1 cellular context compared by ENCODE assay signal in genomic region chr18:10518595-10519273, GRCh38.
TF ChIP-seq lines count a peak whose summit lies in the region.

No MANE protein-coding gene starts in this region.

TF ChIP-seq in K562, 482 proteins besides CTCF, POLR2A, EP300 and RAD21 (continued from another document):
- TF ChIP-seq CLOCK (CRISPR knock-in tag; IDR thresholded peaks at IDR 0.05; ENCODE audit: borderline replicate concordance) (no peak), SMAD1 (IDR thresholded peaks at IDR 0.05; ENCODE audit: low read depth, low read length, partially characterized antibody) (no peak), OTX1 (CRISPR knock-in tag; IDR thresholded peaks at IDR 0.05) (no peak), ZNF316 (IDR thresholded peaks at IDR 0.05) (peak; percentile 57), ARID3B (CRISPR knock-in tag; IDR thresholded peaks at IDR 0.05; ENCODE audit: borderline replicate concordance) (no peak), ZBTB8A (IDR thresholded peaks at IDR 0.05; ENCODE audit: partially characterized antibody) (no peak), PHF8 (IDR thresholded peaks at IDR 0.05; ENCODE audit: borderline replicate concordance, low read length) (no peak), ARID4B (CRISPR knock-in tag; IDR thresholded peaks at IDR 0.05) (no peak)
